Comparison of ENCODE assay signal across 18 cellular contexts in genomic region chr3:39086066-39086657, GRCh38. TPM values are rescaled to one million over a fixed set of nuclear protein-coding genes. Genes with fewer than 3 reads are reported as not detected.
A peak's percentile ranks its signal among the peaks of the same experiment; 100 is the strongest.
DNase-seq lines count a peak whose midpoint lies in the region; ATAC-seq, FAIRE-seq and TF ChIP-seq lines count a peak whose summit lies in the region.
"Had no signal": no experiment of that assay in that cellular context is flagged by ENCODE, and none has a peak within 500 bp of the region (broad histone marks: within the 10 kb centered on the region; RNA-seq: fewer than 3 reads in every experiment).

No MANE protein-coding gene starts in this region.

- BruUV-seq in K562 (replicated peaks; lab: Mats Ljungman, UMichigan) = no TSS peak
- no TSS peak for BruUV-seq in PC-3 (replicated peaks; lab: Mats Ljungman, UMichigan)

- no peaks in the 10 kb centered on the region for H3K9me1 ChIP-seq in K562 (ENCODE audit: control insufficient read depth, insufficient read depth, low read length)

- WGBS in K562 (ENCODE audit: insufficient coverage, low coverage, missing lambda C conversion rate) = 61% methylated on average over 4 of the region's 4 CpGs
- WGBS in sigmoid colon, 2 donors = 73 to 92% methylated on average over 4 of the region's 4 CpGs
- 82 to 95% (median 87%) methylated on average over 4 of the region's 4 CpGs for WGBS in small intestine, 3 donors

- no peak overlapping the region for H3K4me3 ChIP-seq in GM12865 (ENCODE audit: low read depth, low read length)
- H3K4me3 ChIP-seq in K562 = no peak overlapping the region
- H3K4me3 ChIP-seq in sigmoid colon = no peak overlapping the region
- H3K4me3 ChIP-seq in small intestine (ENCODE audit: low read depth in 1 of 2, low read length in 2 of 2) = no peak overlapping the region
- H3K4me3 ChIP-seq in PC-3 (ENCODE audit: low read length) = no peak overlapping the region

- TF ChIP-seq EP300 in K562 (IDR thresholded peaks at IDR 0.05; ENCODE audit: low read length) (no peak), sigmoid colon (IDR thresholded peaks at IDR 0.05) (no peak)

- H3K27me3 ChIP-seq in K562 (ENCODE audit: control insufficient read depth in 2 of 2, insufficient read depth in 2 of 2, low read length in 2 of 2) = no peaks in the 10 kb centered on the region
- no peaks in the 10 kb centered on the region for H3K27me3 ChIP-seq in sigmoid colon
- no peaks in the 10 kb centered on the region for H3K27me3 ChIP-seq in small intestine (ENCODE audit: control insufficient read depth in 2 of 2, insufficient read depth in 2 of 2, low read length in 2 of 2)
- H3K27me3 ChIP-seq in PC-3 (ENCODE audit: low read length) = no peaks in the 10 kb centered on the region

- no peaks in the 10 kb centered on the region for H3K79me2 ChIP-seq in K562 (ENCODE audit: control insufficient read depth, insufficient read depth, low read length)
- H3K79me2 ChIP-seq in PC-3 (ENCODE audit: low read length) = no peaks in the 10 kb centered on the region

- peaks cover 50% of the 10 kb centered on the region; the same call in 2 of the 3 replicates for H3K36me3 ChIP-seq in K562 (ENCODE audit: control insufficient read depth, insufficient read depth, low read length)
- H3K36me3 ChIP-seq in sigmoid colon = peaks cover 15 to 84% (median 26%) of the 10 kb centered on the region in 4 donors
- H3K36me3 ChIP-seq in small intestine (ENCODE audit: control insufficient read depth in 2 of 2, insufficient read depth in 2 of 2, low read length in 2 of 2) = peaks cover 11 to 23% of the 10 kb centered on the region in 2 donors
- peaks cover 21% of the 10 kb centered on the region; the same call in 1 of the 2 replicates for H3K36me3 ChIP-seq in PC-3 (ENCODE audit: low read depth, low read length)

- H3K9ac ChIP-seq in K562 (ENCODE audit: insufficient read depth in 1 of 2, low read depth in 2 of 2, low read length in 2 of 2) (no peak overlapping the region), PC-3 (ENCODE audit: low read length) (no peak overlapping the region)

- intact Hi-C loops in K562 (cut with micrococcal nuclease) (no loop called here), sigmoid colon (cut with DNase I) (no loop called here), PC-3 (cut with micrococcal nuclease) (no loop called here)

- no peak for TF ChIP-seq CTCF in GM12865 (IDR thresholded peaks at IDR 0.05; ENCODE audit: insufficient read depth, low read depth, low read length, missing control alignments)
- no peak for TF ChIP-seq CTCF in K562 (IDR thresholded peaks at IDR 0.05 in 2 of 3, conservative IDR thresholded peaks at IDR 0.05 in 1 of 3; ENCODE audit: insufficient read depth in 2 of 3, low read depth in 1 of 3, low read length in 3 of 3)
- no peak for TF ChIP-seq CTCF in sigmoid colon (IDR thresholded peaks at IDR 0.05)
- no peak for TF ChIP-seq CTCF in PC-3 (conservative IDR thresholded peaks at IDR 0.05; ENCODE audit: low read depth, low read length)

- FAIRE-seq in K562 (lab: Jason Lieb, UNC) (no peak), small intestine (lab: Jason Lieb, UNC) (no peak)
- FAIRE-seq: GM18507, islet of Langerhans had no signal

- no peaks in the 10 kb centered on the region for H3F3A ChIP-seq in PC-3 (ENCODE audit: low read length, unreplicated experiment)

- CTCF ChIA-PET in K562 (lab: Yijun Ruan, JAX; ENCODE audit: low intra/inter-chr PET ratio) (no interaction called here), PC-3 (lab: Charles Lee) (no interaction called here)

- H3K4me1 ChIP-seq in K562 (replicated peaks in 1 of 2; ENCODE audit: control insufficient read depth in 2 of 2, insufficient read depth in 2 of 2, low read length in 2 of 2) = no peaks in the 10 kb centered on the region
- no peaks in the 10 kb centered on the region for H3K4me1 ChIP-seq in sigmoid colon
- no peaks in the 10 kb centered on the region for H3K4me1 ChIP-seq in small intestine (ENCODE audit: control insufficient read depth in 2 of 2, insufficient read depth in 1 of 2, low read depth in 1 of 2, low read length in 1 of 2)
- H3K4me1 ChIP-seq in PC-3 (ENCODE audit: insufficient read depth, low read length) = no peaks in the 10 kb centered on the region

- DNase-seq in GM12865 (ENCODE audit: low read depth) = peak; percentile 28
- no peak for DNase-seq in K562 (ENCODE audit: extremely low read depth in 1 of 4, low spot score in 3 of 4)
- no peak for DNase-seq in sigmoid colon
- no peak for DNase-seq in small intestine
- DNase-seq in NCI-H69 (lab: John Stamatoyannopoulos, UW) = no peak
- no peak for DNase-seq in PC-3
- DNase-seq: activated CD4-positive, alpha-beta T cell treated with anti-CD3 and anti-CD28 coated beads, Interleukin-2, amount 10 ng/mL, durations not matched to agents 7 days and 5 days; activated T-cell treated with anti-CD3 and anti-CD28 coated beads, Interleukin-2, amount 50 U/mL, for 1 hour; H9; KG1; NCI-H1092 treated with DMSO at 0.1 percent for 48 hours; stimulated activated CD4-positive, alpha-beta T cell treated with anti-CD3 and anti-CD28 coated beads, Interleukin-15, amount 100 ng/mL, for 24 hours; substantia nigra had no signal

- H4K20me1 ChIP-seq in K562 (replicated peaks; ENCODE audit: control insufficient read depth, insufficient read depth, low read length) (no peaks in the 10 kb centered on the region), PC-3 (ENCODE audit: low read length) (no peaks in the 10 kb centered on the region)

- no peak for TF ChIP-seq RAD21 in K562 (CRISPR knock-in tag; conservative IDR thresholded peaks at IDR 0.05 in 1 of 2, IDR thresholded peaks at IDR 0.05 in 1 of 2)

- no peaks in the 10 kb centered on the region for H3K9me3 ChIP-seq in K562 (replicated peaks; ENCODE audit: control insufficient read depth, insufficient read depth, low read depth, low read length)
- H3K9me3 ChIP-seq in sigmoid colon = no peaks in the 10 kb centered on the region
- no peaks in the 10 kb centered on the region for H3K9me3 ChIP-seq in small intestine (ENCODE audit: control insufficient read depth, low read depth)
- H3K9me3 ChIP-seq in PC-3 (ENCODE audit: low read length) = no peaks in the 10 kb centered on the region

- H3K27ac ChIP-seq in K562 (ENCODE audit: extremely low read depth, low read depth, low read length) (no peak overlapping the region), sigmoid colon (no peak overlapping the region), small intestine (ENCODE audit: low read depth in 1 of 2, low read length in 1 of 2) (no peak overlapping the region), PC-3 (ENCODE audit: low read length) (no peak overlapping the region)

- H3K4me2 ChIP-seq in K562 (ENCODE audit: insufficient read depth, low read length) (no peak overlapping the region), PC-3 (ENCODE audit: low read length) (no peak overlapping the region)

- ATAC-seq in GM19397 (IDR thresholded peaks at IDR 0.05; ENCODE audit: unreplicated experiment) (peak; percentile 77), HG02981 (IDR thresholded peaks at IDR 0.05; ENCODE audit: unreplicated experiment) (peak; percentile 55), K562 (no peak; the same call in 2 of the 3 replicates), PC-3 (no peak)

- no peaks in the 10 kb centered on the region for H3K9me2 ChIP-seq in PC-3 (replicated peaks; ENCODE audit: low read length)

- POLR2A ChIA-PET in K562 (lab: Yijun Ruan, JAX) = interaction anchor here (0.9 to 1.6 kb wide), 3 partner anchors 11 to 1477 kb away, joined by 3 read pairs; no protein-coding TSS in a partner anchor
- POLR2A ChIA-PET in PC-3 (lab: Charles Lee; ENCODE audit: unreplicated experiment) = no interaction called here

- TF ChIP-seq POLR2A in K562 (conservative IDR thresholded peaks at IDR 0.05) (no peak), sigmoid colon (IDR thresholded peaks at IDR 0.05) (no peak)

- no peak overlapping the region for H2AFZ ChIP-seq in K562 (ENCODE audit: low read depth, low read length)
- no peak overlapping the region for H2AFZ ChIP-seq in PC-3 (ENCODE audit: low read length)

- in situ Hi-C loops in K562 (cut with MboI) = no loop called here

RNA-seq across cellular contexts. Expression of gene GORASP1, which starts 21.3 kb away (rescaled TPM):
- 170 and 347 TPM in 2 replicates for total RNA-seq in K562 (2011; cell fraction: chromatin; rRNA removed; ENCODE audit: low replicate concordance)
- total RNA-seq in K562 (2011; cell fraction: nucleolus; rRNA removed) = 220 and 236 TPM in 2 replicates
- 186 and 187 TPM in 2 replicates for total RNA-seq in K562 (2011; cell fraction: nucleoplasm; rRNA removed)
- 67.6 and 83.5 TPM in 2 replicates for total RNA-seq in K562 (2014; rRNA removed)
- total RNA-seq in K562 (2014; rRNA removed; fragmentation: Illumina TruSeq; extraction: Trizol) = 39.7 and 46.8 TPM in 2 replicates
- total RNA-seq in K562 (2015; rRNA removed; fragmentation: Illumina TruSeq; extraction: Trizol) = 65.3 and 67.6 TPM in 2 replicates
- 80.7 and 81.2 TPM in 2 replicates for total RNA-seq in K562 (2021)
- 87.9 and 116 TPM in 2 replicates for polyA plus RNA-seq in K562 (2011; rRNA removed)
- polyA plus RNA-seq in K562 (2011; cell fraction: cytosol; rRNA removed) = 88.5 and 108 TPM in 2 replicates
- 454 and 537 TPM in 2 replicates for polyA plus RNA-seq in K562 (2011; cell fraction: nucleus; rRNA removed)
- 72.8 and 104 TPM in 2 replicates for polyA plus RNA-seq in K562 (2012)
- polyA plus RNA-seq in K562 (2014; fragmentation: Illumina TruSeq; extraction: Trizol) = 71.3 and 81.3 TPM in 2 replicates
- 10 to 100 TPM in 1 of 2 experiments, 1 to 10 TPM in 1; 8.4 to 14.0 TPM for polyA plus RNA-seq in K562 (2014; fragmentation: Nextera tagmentation; extraction: Ambion mirVana)
- 75.3 and 82.3 TPM in 2 replicates for polyA plus RNA-seq in K562 (2014; rRNA removed)
- polyA minus RNA-seq in K562 (2011; rRNA and poly(A)+ RNA removed) = 48.5 and 49.2 TPM in 2 replicates
- polyA minus RNA-seq in K562 (2011; cell fraction: cytosol; rRNA and poly(A)+ RNA removed) = 42.4 and 49.5 TPM in 2 replicates
- 120 and 149 TPM in 2 replicates for polyA minus RNA-seq in K562 (2011; cell fraction: nucleus; rRNA and poly(A)+ RNA removed)
- total RNA-seq in sigmoid colon = 10 to 100 TPM; 43.5 to 49.9 (median 48.9) TPM
- 10 to 100 TPM; 35.4 to 54.5 (median 40.7) TPM for polyA plus RNA-seq in sigmoid colon
- polyA plus RNA-seq in small intestine = 10 to 100 TPM; 30.5 to 49.0 (median 35.9) TPM
- total RNA-seq in PC-3 (2014; rRNA removed) = 47.4 and 58.9 TPM in 2 replicates

RNA-seq across cellular contexts. Expression of gene TTC21A, which starts 21.3 kb away (rescaled TPM):
- total RNA-seq in K562 (2011; cell fraction: chromatin; rRNA removed; ENCODE audit: low replicate concordance) = 7.6 and 12.4 TPM in 2 replicates
- total RNA-seq in K562 (2011; cell fraction: nucleolus; rRNA removed) = 5.8 and 6.7 TPM in 2 replicates
- 5.1 and 8.2 TPM in 2 replicates for total RNA-seq in K562 (2011; cell fraction: nucleoplasm; rRNA removed)
- total RNA-seq in K562 (2014; rRNA removed) = 0.36 and 0.37 TPM in 2 replicates
- total RNA-seq in K562 (2014; rRNA removed; fragmentation: Illumina TruSeq; extraction: Trizol) = 0.32 and 0.47 TPM in 2 replicates
- total RNA-seq in K562 (2015; rRNA removed; fragmentation: Illumina TruSeq; extraction: Trizol) = 0.83 and 1.2 TPM in 2 replicates
- total RNA-seq in K562 (2021) = 1.4 and 1.7 TPM in 2 replicates
- 0.84 and 1.1 TPM in 2 replicates for polyA plus RNA-seq in K562 (2011; rRNA removed)
- polyA plus RNA-seq in K562 (2011; cell fraction: cytosol; rRNA removed) = 0.66 and 1.1 TPM in 2 replicates
- 5.1 and 6.7 TPM in 2 replicates for polyA plus RNA-seq in K562 (2011; cell fraction: nucleus; rRNA removed)
- 1.3 and 2.7 TPM in 2 replicates for polyA plus RNA-seq in K562 (2012)
- 0.70 and 0.94 TPM in 2 replicates for polyA plus RNA-seq in K562 (2014; fragmentation: Illumina TruSeq; extraction: Trizol)
- polyA plus RNA-seq in K562 (2014; fragmentation: Nextera tagmentation; extraction: Ambion mirVana) = under 1 TPM; 0.22 to 0.35 TPM
- polyA plus RNA-seq in K562 (2014; rRNA removed) = 0.93 and 1.4 TPM in 2 replicates
- polyA minus RNA-seq in K562 (2011; rRNA and poly(A)+ RNA removed) = 1.3 and 2.1 TPM in 2 replicates
- polyA minus RNA-seq in K562 (2011; cell fraction: cytosol; rRNA and poly(A)+ RNA removed) = 0.67 TPM in 1 of 2 replicates, not detected in the other
- polyA minus RNA-seq in K562 (2011; cell fraction: nucleus; rRNA and poly(A)+ RNA removed) = 3.5 and 4.1 TPM in 2 replicates
- 1 to 10 TPM; 2.9 to 7.1 (median 4.4) TPM for total RNA-seq in sigmoid colon
- 1 to 10 TPM in 2 of 3 donors, under 1 TPM in 1; 0.60 to 6.0 (median 2.8) TPM for polyA plus RNA-seq in sigmoid colon
- polyA plus RNA-seq in small intestine = 10 to 100 TPM in 2 of 3 donors, 1 to 10 TPM in 1; 1.7 to 12.7 (median 10.5) TPM
- total RNA-seq in PC-3 (2014; rRNA removed) = 1.2 TPM in 2 replicates

RNA-seq across cellular contexts. Expression of gene WDR48, which starts 34.3 kb away (rescaled TPM):
- 31.6 and 76.0 TPM in 2 replicates for total RNA-seq in K562 (2011; cell fraction: chromatin; rRNA removed; ENCODE audit: low replicate concordance)
- 13.0 and 16.8 TPM in 2 replicates for total RNA-seq in K562 (2011; cell fraction: nucleolus; rRNA removed)
- total RNA-seq in K562 (2011; cell fraction: nucleoplasm; rRNA removed) = 28.7 and 37.4 TPM in 2 replicates
- total RNA-seq in K562 (2014; rRNA removed) = 22.1 and 26.6 TPM in 2 replicates
- total RNA-seq in K562 (2014; rRNA removed; fragmentation: Illumina TruSeq; extraction: Trizol) = 48.0 and 58.8 TPM in 2 replicates
- 34.4 and 38.1 TPM in 2 replicates for total RNA-seq in K562 (2015; rRNA removed; fragmentation: Illumina TruSeq; extraction: Trizol)
- 45.7 and 48.5 TPM in 2 replicates for total RNA-seq in K562 (2021)
- 51.8 and 70.6 TPM in 2 replicates for polyA plus RNA-seq in K562 (2011; rRNA removed)
- polyA plus RNA-seq in K562 (2011; cell fraction: cytosol; rRNA removed) = 14.0 and 23.7 TPM in 2 replicates
- polyA plus RNA-seq in K562 (2011; cell fraction: nucleus; rRNA removed) = 35.7 and 44.4 TPM in 2 replicates
- polyA plus RNA-seq in K562 (2012) = 34.3 and 41.0 TPM in 2 replicates
- 44.1 and 49.9 TPM in 2 replicates for polyA plus RNA-seq in K562 (2014; fragmentation: Illumina TruSeq; extraction: Trizol)
- polyA plus RNA-seq in K562 (2014; fragmentation: Nextera tagmentation; extraction: Ambion mirVana) = 10 to 100 TPM; 27.0 to 49.2 TPM
- 31.1 and 31.2 TPM in 2 replicates for polyA plus RNA-seq in K562 (2014; rRNA removed)
- 113 and 118 TPM in 2 replicates for polyA minus RNA-seq in K562 (2011; rRNA and poly(A)+ RNA removed)
- 20.6 and 39.8 TPM in 2 replicates for polyA minus RNA-seq in K562 (2011; cell fraction: cytosol; rRNA and poly(A)+ RNA removed)
- 30.3 and 38.9 TPM in 2 replicates for polyA minus RNA-seq in K562 (2011; cell fraction: nucleus; rRNA and poly(A)+ RNA removed)
- total RNA-seq in sigmoid colon = 10 to 100 TPM; 37.4 to 50.2 (median 40.7) TPM
- polyA plus RNA-seq in sigmoid colon = 10 to 100 TPM; 15.3 to 16.8 (median 16.6) TPM
- polyA plus RNA-seq in small intestine = 10 to 100 TPM; 15.7 to 21.7 (median 15.9) TPM
- total RNA-seq in PC-3 (2014; rRNA removed) = 16.5 and 21.0 TPM in 2 replicates

RNA-seq across cellular contexts. Expression of gene SCN11A, which starts 34.4 kb away (rescaled TPM):
- total RNA-seq in K562 (2011; cell fraction: chromatin; rRNA removed; ENCODE audit: low replicate concordance) = 0.07 TPM in 1 of 2 replicates, not detected in the other
- total RNA-seq in K562 (2011; cell fraction: nucleolus; rRNA removed) = not detected in 2 replicates
- total RNA-seq in K562 (2011; cell fraction: nucleoplasm; rRNA removed) = not detected in 2 replicates
- total RNA-seq in K562 (2014; rRNA removed) (0.05 TPM in 1 of 2 replicates, not detected in the other), K562 (2014; rRNA removed; fragmentation: Illumina TruSeq; extraction: Trizol) (0.03 TPM in 1 of 2 replicates, not detected in the other), K562 (2015; rRNA removed; fragmentation: Illumina TruSeq; extraction: Trizol) (0.04 TPM in 2 replicates), K562 (2021) (not detected in 2 replicates), sigmoid colon (1 to 10 TPM in 3 of 4 donors, under 1 TPM in 1; 0.82 to 3.0 (median 2.2) TPM), PC-3 (2014; rRNA removed) (not detected in 2 replicates)
- polyA plus RNA-seq in K562 (2011; rRNA removed) (0.01 TPM in 1 of 2 replicates, not detected in the other), K562 (2014; fragmentation: Illumina TruSeq; extraction: Trizol) (not detected in 2 replicates), K562 (2014; fragmentation: Nextera tagmentation; extraction: Ambion mirVana) (not detected), K562 (2014; rRNA removed) (not detected in 2 replicates), sigmoid colon (under 1 TPM in 2 of 3 donors, not detected in 1; under 0.01 to 0.57 TPM), small intestine (1 to 10 TPM in 1 of 3 donors, not detected in 2; 3.9 TPM)
- polyA plus RNA-seq in K562 (2011; cell fraction: cytosol; rRNA removed) = 0.01 TPM in 2 replicates
- 0.03 and 0.06 TPM in 2 replicates for polyA plus RNA-seq in K562 (2011; cell fraction: nucleus; rRNA removed)
- 0.01 and 0.04 TPM in 2 replicates for polyA plus RNA-seq in K562 (2012)
- not detected in 2 replicates for polyA minus RNA-seq in K562 (2011; rRNA and poly(A)+ RNA removed)
- not detected in 2 replicates for polyA minus RNA-seq in K562 (2011; cell fraction: cytosol; rRNA and poly(A)+ RNA removed)
- not detected in 2 replicates for polyA minus RNA-seq in K562 (2011; cell fraction: nucleus; rRNA and poly(A)+ RNA removed)
- total RNA-seq: bronchial epithelial cell had no signal

Comparison
In these comparisons a context has a peak if more than half of its experiments do, and no peak if none do; other contexts are left out.
1. ATAC-seq: peak in GM19397 (single experiment) and HG02981 (single experiment); none in K562 (single experiment) and PC-3 (single experiment).